In the genomic region with DNA sequence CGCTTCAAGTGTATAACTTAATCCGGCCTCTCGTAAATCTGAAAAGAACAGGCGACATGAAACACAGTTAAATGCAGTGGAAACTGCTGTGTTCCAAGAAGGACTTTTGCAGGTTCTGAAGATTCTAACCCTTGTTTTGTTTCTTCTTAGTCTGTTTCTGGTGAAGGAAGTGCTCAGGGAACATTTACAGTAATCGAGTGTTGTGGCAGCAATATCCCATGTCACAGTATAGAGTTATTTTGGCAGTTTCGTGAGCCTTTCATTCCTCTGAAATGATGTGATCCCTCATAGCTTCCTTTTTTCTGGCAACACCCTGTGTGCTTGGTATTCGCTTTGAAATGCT, we compare ENCODE assay signal across 8 cellular contexts. TPM values are rescaled to one million over a fixed set of nuclear protein-coding genes. Genes with fewer than 3 reads are reported as not detected.
DNase-seq lines count a peak whose midpoint lies in the region; ATAC-seq and TF ChIP-seq lines count a peak whose summit lies in the region.

No MANE protein-coding gene starts in this region.

- peak; percentile 2; the same call in 2 of the 3 replicates for ATAC-seq in SK-N-SH treated with all-trans-retinoic acid at 6 μM for 48 hours
- no peak for ATAC-seq in HG03565 (IDR thresholded peaks at IDR 0.05; ENCODE audit: unreplicated experiment)

- peak; percentile 71 for DNase-seq in EL
- DNase-seq in fibroblast of peridontal ligament (ENCODE audit: extremely low read depth): peak; percentile 85
- DNase-seq in renal cortical epithelial cell (ENCODE audit: low read depth): peak; percentile 51
- DNase-seq in SKM-1 treated with dmso at 0.1 percent for 144 hours (lab: John Stamatoyannopoulos, UW; ENCODE audit: unreplicated experiment): no peak
- DNase-seq in NK-92 (lab: John Stamatoyannopoulos, UW; ENCODE audit: unreplicated experiment): no peak
- DNase-seq in NAMALWA (ENCODE audit: low spot score): no peak

TF ChIP-seq in SK-N-SH treated with all-trans-retinoic acid at 6 μM for 48 hours, 23 proteins besides CTCF, POLR2A, EP300 and RAD21:
- no peak for TF ChIP-seq ARNTL (CRISPR knock-in tag; IDR thresholded peaks at IDR 0.05; ENCODE audit: borderline replicate concordance, low read depth)
- TF ChIP-seq BACH2 (CRISPR knock-in tag; IDR thresholded peaks at IDR 0.05; ENCODE audit: borderline replicate concordance): no peak
- no peak for TF ChIP-seq RARB (CRISPR knock-in tag; IDR thresholded peaks at IDR 0.05)
- TF ChIP-seq, protein P1, sequence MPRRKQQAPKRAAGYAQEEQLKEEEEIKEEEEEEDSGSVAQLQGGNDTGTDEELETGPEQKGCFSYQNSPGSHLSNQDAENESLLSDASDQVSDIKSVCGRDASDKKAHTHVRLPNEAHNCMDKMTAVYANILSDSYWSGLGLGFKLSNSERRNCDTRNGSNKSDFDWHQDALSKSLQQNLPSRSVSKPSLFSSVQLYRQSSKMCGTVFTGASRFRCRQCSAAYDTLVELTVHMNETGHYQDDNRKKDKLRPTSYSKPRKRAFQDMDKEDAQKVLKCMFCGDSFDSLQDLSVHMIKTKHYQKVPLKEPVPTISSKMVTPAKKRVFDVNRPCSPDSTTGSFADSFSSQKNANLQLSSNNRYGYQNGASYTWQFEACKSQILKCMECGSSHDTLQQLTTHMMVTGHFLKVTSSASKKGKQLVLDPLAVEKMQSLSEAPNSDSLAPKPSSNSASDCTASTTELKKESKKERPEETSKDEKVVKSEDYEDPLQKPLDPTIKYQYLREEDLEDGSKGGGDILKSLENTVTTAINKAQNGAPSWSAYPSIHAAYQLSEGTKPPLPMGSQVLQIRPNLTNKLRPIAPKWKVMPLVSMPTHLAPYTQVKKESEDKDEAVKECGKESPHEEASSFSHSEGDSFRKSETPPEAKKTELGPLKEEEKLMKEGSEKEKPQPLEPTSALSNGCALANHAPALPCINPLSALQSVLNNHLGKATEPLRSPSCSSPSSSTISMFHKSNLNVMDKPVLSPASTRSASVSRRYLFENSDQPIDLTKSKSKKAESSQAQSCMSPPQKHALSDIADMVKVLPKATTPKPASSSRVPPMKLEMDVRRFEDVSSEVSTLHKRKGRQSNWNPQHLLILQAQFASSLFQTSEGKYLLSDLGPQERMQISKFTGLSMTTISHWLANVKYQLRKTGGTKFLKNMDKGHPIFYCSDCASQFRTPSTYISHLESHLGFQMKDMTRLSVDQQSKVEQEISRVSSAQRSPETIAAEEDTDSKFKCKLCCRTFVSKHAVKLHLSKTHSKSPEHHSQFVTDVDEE (CRISPR knock-in tag; IDR thresholded peaks at IDR 0.05): no peak
- no peak for TF ChIP-seq OSR1 (CRISPR knock-in tag; IDR thresholded peaks at IDR 0.05)
- TF ChIP-seq ESRRG (CRISPR knock-in tag; IDR thresholded peaks at IDR 0.05): no peak
- no peak for TF ChIP-seq TCF4 (CRISPR knock-in tag; IDR thresholded peaks at IDR 0.05; ENCODE audit: borderline replicate concordance)
- TF ChIP-seq ZNF565 (CRISPR knock-in tag; conservative IDR thresholded peaks at IDR 0.05; ENCODE audit: low read depth): no peak
- TF ChIP-seq, protein P2, sequence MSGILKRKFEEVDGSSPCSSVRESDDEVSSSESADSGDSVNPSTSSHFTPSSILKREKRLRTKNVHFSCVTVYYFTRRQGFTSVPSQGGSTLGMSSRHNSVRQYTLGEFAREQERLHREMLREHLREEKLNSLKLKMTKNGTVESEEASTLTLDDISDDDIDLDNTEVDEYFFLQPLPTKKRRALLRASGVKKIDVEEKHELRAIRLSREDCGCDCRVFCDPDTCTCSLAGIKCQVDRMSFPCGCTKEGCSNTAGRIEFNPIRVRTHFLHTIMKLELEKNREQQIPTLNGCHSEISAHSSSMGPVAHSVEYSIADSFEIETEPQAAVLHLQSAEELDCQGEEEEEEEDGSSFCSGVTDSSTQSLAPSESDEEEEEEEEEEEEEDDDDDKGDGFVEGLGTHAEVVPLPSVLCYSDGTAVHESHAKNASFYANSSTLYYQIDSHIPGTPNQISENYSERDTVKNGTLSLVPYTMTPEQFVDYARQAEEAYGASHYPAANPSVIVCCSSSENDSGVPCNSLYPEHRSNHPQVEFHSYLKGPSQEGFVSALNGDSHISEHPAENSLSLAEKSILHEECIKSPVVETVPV (CRISPR knock-in tag; IDR thresholded peaks at IDR 0.05): no peak
- no peak for TF ChIP-seq ZNF70 (CRISPR knock-in tag; IDR thresholded peaks at IDR 0.05)
- TF ChIP-seq, protein P3, sequence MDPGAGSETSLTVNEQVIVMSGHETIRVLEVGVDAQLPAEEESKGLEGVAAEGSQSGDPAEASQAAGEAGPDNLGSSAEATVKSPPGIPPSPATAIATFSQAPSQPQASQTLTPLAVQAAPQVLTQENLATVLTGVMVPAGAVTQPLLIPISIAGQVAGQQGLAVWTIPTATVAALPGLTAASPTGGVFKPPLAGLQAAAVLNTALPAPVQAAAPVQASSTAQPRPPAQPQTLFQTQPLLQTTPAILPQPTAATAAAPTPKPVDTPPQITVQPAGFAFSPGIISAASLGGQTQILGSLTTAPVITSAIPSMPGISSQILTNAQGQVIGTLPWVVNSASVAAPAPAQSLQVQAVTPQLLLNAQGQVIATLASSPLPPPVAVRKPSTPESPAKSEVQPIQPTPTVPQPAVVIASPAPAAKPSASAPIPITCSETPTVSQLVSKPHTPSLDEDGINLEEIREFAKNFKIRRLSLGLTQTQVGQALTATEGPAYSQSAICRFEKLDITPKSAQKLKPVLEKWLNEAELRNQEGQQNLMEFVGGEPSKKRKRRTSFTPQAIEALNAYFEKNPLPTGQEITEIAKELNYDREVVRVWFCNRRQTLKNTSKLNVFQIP (CRISPR knock-in tag; IDR thresholded peaks at IDR 0.05; ENCODE audit: borderline replicate concordance, low read depth): no peak
- TF ChIP-seq ZNF8 (CRISPR knock-in tag; IDR thresholded peaks at IDR 0.05): no peak
- no peak for TF ChIP-seq PPARA (CRISPR knock-in tag; IDR thresholded peaks at IDR 0.05; ENCODE audit: borderline replicate concordance)
- no peak for TF ChIP-seq TOX (CRISPR knock-in tag; IDR thresholded peaks at IDR 0.05; ENCODE audit: borderline replicate concordance)
- TF ChIP-seq SNAI2 (CRISPR knock-in tag; IDR thresholded peaks at IDR 0.05): no peak
TF ChIP-seq in SK-N-SH treated with all-trans-retinoic acid at 6 μM for 48 hours: peak in this region for 0.

RNA-seq across cellular contexts. Expression of a gene that starts 2.7 kb away (rescaled TPM):
- 299 and 669 TPM in 2 replicates for total RNA-seq in renal cortical epithelial cell

Comparison
In these comparisons a context has a peak if more than half of its experiments do, and no peak if none do; other contexts are left out.
1. DNase-seq: peak in EL (single experiment), fibroblast of peridontal ligament (single experiment) and renal cortical epithelial cell (single experiment); none in SKM-1 treated with dmso at 0.1 percent for 144 hours (single experiment), NK-92 (single experiment) and NAMALWA (single experiment).